In genomic region chr9:131733601-131734061, GRCh38 we compare ENCODE assay signal across 8 cellular contexts. TPM values are rescaled to one million over a fixed set of nuclear protein-coding genes. Genes with fewer than 3 reads are reported as not detected.
DNase-seq lines count a peak whose midpoint lies in the region; ATAC-seq, FAIRE-seq and TF ChIP-seq lines count a peak whose summit lies in the region.

No MANE protein-coding gene starts in this region.

- peak overlapping the region in 1 of 4 donors; percentile 14 for H3K4me3 ChIP-seq in esophagus squamous epithelium
- H3K4me3 ChIP-seq in pancreas, result no peak overlapping the region

- peak overlapping the region; percentile 92 for H3K27ac Mint-ChIP-seq in activated CD8-positive, alpha-beta T cell treated with anti-CD3 and anti-CD28 coated beads for 36 hours

- TF ChIP-seq POLR2A in esophagus squamous epithelium (IDR thresholded peaks at IDR 0.05), result no peak

- H3K9me3 Mint-ChIP-seq in activated CD8-positive, alpha-beta T cell treated with anti-CD3 and anti-CD28 coated beads for 36 hours, result no peaks in the 10 kb centered on the region

- H3K27me3 ChIP-seq in esophagus squamous epithelium, result no peaks in the 10 kb centered on the region
- no peaks in the 10 kb centered on the region for H3K27me3 ChIP-seq in pancreas

- POLR2A ChIA-PET in activated CD8-positive, alpha-beta T cell treated with anti-CD3 and anti-CD28 coated beads for 36 hours (lab: Charles Lee), result interaction anchor here (0.8 to 10.5 kb wide), 8 partner anchors 9 to 233 kb away, joined by 3 to 119 read pairs (median 5); no protein-coding TSS in a partner anchor

- H3K4me3 Mint-ChIP-seq in activated CD8-positive, alpha-beta T cell treated with anti-CD3 and anti-CD28 coated beads for 36 hours, result peak overlapping the region; percentile 41

- 2 to 27% methylated on average over 4 to 12 of the region's 15 CpGs for WGBS in esophagus squamous epithelium, 2 donors
- 47 to 62% methylated on average over 15 of the region's 15 CpGs for WGBS in pancreas, 2 donors

- H3K4me1 ChIP-seq in esophagus squamous epithelium (peaks cover 56 to 98% (median 88%) of the 10 kb centered on the region in 3 donors), pancreas (peaks cover 34 to 69% (median 40%) of the 10 kb centered on the region in 3 donors)

- H3K36me3 ChIP-seq in esophagus squamous epithelium, result no peaks in the 10 kb centered on the region
- no peaks in the 10 kb centered on the region for H3K36me3 ChIP-seq in pancreas

- peak; percentile 6 for ATAC-seq in activated CD8-positive, alpha-beta T cell treated with anti-CD3 and anti-CD28 coated beads for 36 hours
- ATAC-seq in pancreas, result peak; percentile 48 to 70 (median 65)
- ATAC-seq in GM19351 (IDR thresholded peaks at IDR 0.05; ENCODE audit: unreplicated experiment), result no peak

- peak overlapping the region; percentile 72 to 86 (median 76) for H3K27ac ChIP-seq in esophagus squamous epithelium
- peak overlapping the region in 2 of 4 donors; percentile 60 to 69 for H3K27ac ChIP-seq in pancreas

- H3K36me3 Mint-ChIP-seq in activated CD8-positive, alpha-beta T cell treated with anti-CD3 and anti-CD28 coated beads for 36 hours (ENCODE audit: low read depth), result peaks cover 35% of the 10 kb centered on the region

- H3K9me3 ChIP-seq in esophagus squamous epithelium, result no peaks in the 10 kb centered on the region
- no peaks in the 10 kb centered on the region for H3K9me3 ChIP-seq in pancreas

- FAIRE-seq in pancreas (lab: Jason Lieb, UNC), result no peak

- CTCF ChIA-PET in activated CD8-positive, alpha-beta T cell treated with anti-CD3 and anti-CD28 coated beads for 36 hours (lab: Charles Lee), result interaction anchor here (3.8 kb wide), 1 partner anchor 24 kb away, joined by 16 read pairs; no protein-coding TSS in a partner anchor

- H3K27me3 Mint-ChIP-seq in activated CD8-positive, alpha-beta T cell treated with anti-CD3 and anti-CD28 coated beads for 36 hours, result no peaks in the 10 kb centered on the region

- peaks cover 88% of the 10 kb centered on the region for H3K4me1 Mint-ChIP-seq in activated CD8-positive, alpha-beta T cell treated with anti-CD3 and anti-CD28 coated beads for 36 hours (ENCODE audit: low read depth)

- no peak for TF ChIP-seq CTCF in activated CD8-positive, alpha-beta T cell treated with anti-CD3 and anti-CD28 coated beads for 36 hours (IDR thresholded peaks at IDR 0.05)
- no peak for TF ChIP-seq CTCF in esophagus squamous epithelium (IDR thresholded peaks at IDR 0.05)
- no peak for TF ChIP-seq CTCF in pancreas (IDR thresholded peaks at IDR 0.05)

- peak; percentile 98 for DNase-seq in EH (ENCODE audit: low read depth)
- peak; percentile 92 for DNase-seq in MV-4-11 (lab: John Stamatoyannopoulos, UW)
- peak; percentile 72 for DNase-seq in activated CD8-positive, alpha-beta T cell treated with anti-CD3 and anti-CD28 coated beads for 36 hours
- DNase-seq in esophagus squamous epithelium (lab: John Stamatoyannopoulos, UW), result no peak
- peak in 3 of 6 donors; percentile 45 to 59 (median 51) for DNase-seq in pancreas
- no peak for DNase-seq in NCI-H1092 treated with DMSO at 0.1 percent for 48 hours (lab: John Stamatoyannopoulos, UW)
- no peak for DNase-seq in NCI-H128 (lab: John Stamatoyannopoulos, UW; ENCODE audit: unreplicated experiment)

- intact Hi-C loops in activated CD8-positive, alpha-beta T cell treated with anti-CD3 and anti-CD28 coated beads for 36 hours (cut with micrococcal nuclease), result loop anchor here (5.0 to 10.0 kb wide), 3 partner anchors 76 to 479 kb away; partner anchors contain the start of gene POMT1
- intact Hi-C loops in esophagus squamous epithelium (cut with DNase I) (loop anchor here (10.0 kb wide), 1 partner anchor 59 kb away; no protein-coding TSS in a partner anchor), pancreas (cut with DNase I) (no loop called here)

RNA-seq across cellular contexts. Expression of gene RAPGEF1, which starts 6.2 kb away (rescaled TPM):
- total RNA-seq in activated CD8-positive, alpha-beta T cell treated with anti-CD3 and anti-CD28 coated beads for 36 hours, result 10 to 100 TPM; 84.5 to 85.2 TPM
- total RNA-seq in esophagus squamous epithelium, result 10 to 100 TPM; 12.2 to 40.4 (median 19.0) TPM
- 10 to 100 TPM; 38.8 to 62.6 (median 52.3) TPM for total RNA-seq in pancreas
- polyA plus RNA-seq in pancreas, result 10 to 100 TPM; 17.1 to 22.8 TPM

Comparison
In these comparisons a context has a peak if more than half of its experiments do, and no peak if none do; other contexts are left out.
1. DNase-seq: peak in EH (single experiment), MV-4-11 (single experiment) and activated CD8-positive, alpha-beta T cell treated with anti-CD3 and anti-CD28 coated beads for 36 hours (single experiment); none in esophagus squamous epithelium (single experiment), NCI-H1092 treated with DMSO at 0.1 percent for 48 hours (single experiment) and NCI-H128 (single experiment).
2. intact Hi-C loops: an anchor here in activated CD8-positive, alpha-beta T cell treated with anti-CD3 and anti-CD28 coated beads for 36 hours (5.0 to 10.0 kb wide) and esophagus squamous epithelium (10.0 kb wide); none called in pancreas.